ENCODE assay signal across 1 cellular context in genomic region chr1:205977348-205978014, GRCh38.
TF ChIP-seq lines count a peak whose summit lies in the region.

No MANE protein-coding gene starts in this region.

TF ChIP-seq in HepG2, 621 proteins besides CTCF, POLR2A, EP300 and RAD21:
- no peak for TF ChIP-seq ELF4 (CRISPR knock-in tag; IDR thresholded peaks at IDR 0.05; ENCODE audit: borderline replicate concordance)
- TF ChIP-seq SMC3 (IDR thresholded peaks at IDR 0.05; ENCODE audit: low read length) = peak; percentile 95
- TF ChIP-seq ZSCAN29 (CRISPR knock-in tag; conservative IDR thresholded peaks at IDR 0.05) = no peak
- no peak for TF ChIP-seq NR1H2 (CRISPR knock-in tag; IDR thresholded peaks at IDR 0.05; ENCODE audit: borderline replicate concordance, low read depth)
- TF ChIP-seq KLF16 (CRISPR knock-in tag; IDR thresholded peaks at IDR 0.05) = no peak
- TF ChIP-seq KDM2A (CRISPR knock-in tag; IDR thresholded peaks at IDR 0.05; ENCODE audit: borderline replicate concordance, low read depth) = 0 out of 2 replicates have a peak, but pooled peaks have one; percentile 21
- no peak for TF ChIP-seq ARID2 (CRISPR knock-in tag; IDR thresholded peaks at IDR 0.05; ENCODE audit: borderline replicate concordance)
- no peak for TF ChIP-seq ZNF224 (CRISPR knock-in tag; IDR thresholded peaks at IDR 0.05)
- no peak for TF ChIP-seq PATZ1 (CRISPR knock-in tag; IDR thresholded peaks at IDR 0.05)
- no peak for TF ChIP-seq NFRKB (IDR thresholded peaks at IDR 0.05)
- TF ChIP-seq ZNF556 (CRISPR knock-in tag; IDR thresholded peaks at IDR 0.05; ENCODE audit: borderline replicate concordance) = no peak
- TF ChIP-seq ATF7-NPFF (CRISPR knock-in tag; IDR thresholded peaks at IDR 0.05; ENCODE audit: low read depth) = no peak
- peak; percentile 95 for TF ChIP-seq STAG1 (CRISPR knock-in tag; IDR thresholded peaks at IDR 0.05)
- peak; percentile 47 for TF ChIP-seq ZFP36 (IDR thresholded peaks at IDR 0.05; ENCODE audit: borderline replicate concordance, low read depth, low read length, partially characterized antibody)
- 0 out of 4 replicates have a peak, but pooled peaks of 1 of the 2 experiments have one; percentile 16 for TF ChIP-seq HMGXB4 (CRISPR knock-in tag; IDR thresholded peaks at IDR 0.05; ENCODE audit: borderline replicate concordance in 1 of 2, low read depth in 1 of 2)
- no peak for TF ChIP-seq AHR (CRISPR knock-in tag; IDR thresholded peaks at IDR 0.05)
- no peak for TF ChIP-seq ZNF510 (CRISPR knock-in tag; IDR thresholded peaks at IDR 0.05; ENCODE audit: low read depth)
- TF ChIP-seq MLX (CRISPR knock-in tag; IDR thresholded peaks at IDR 0.05) = no peak
- TF ChIP-seq REPIN1 (CRISPR knock-in tag; IDR thresholded peaks at IDR 0.05; ENCODE audit: borderline replicate concordance, low read depth) = peak; percentile 18; the same call in 1 of the 2 replicates
- no peak for TF ChIP-seq RARA (CRISPR knock-in tag; IDR thresholded peaks at IDR 0.05)
- TF ChIP-seq PHF5A (CRISPR knock-in tag; IDR thresholded peaks at IDR 0.05; ENCODE audit: low read depth, unreplicated experiment) = no peak
